In genomic region chr7:47670738-47671137, GRCh38 we compare ENCODE assay signal across 8 cellular contexts.
DNase-seq lines count a peak whose midpoint lies in the region; ATAC-seq and TF ChIP-seq lines count a peak whose summit lies in the region.
"Had no signal": no experiment of that assay in that cellular context is flagged by ENCODE, and none has a peak within 500 bp of the region (broad histone marks: within the 10 kb centered on the region; RNA-seq: fewer than 3 reads in every experiment).

No MANE protein-coding gene starts in this region.

- H3K27ac Mint-ChIP-seq in progenitor cell of endocrine pancreas (peak overlapping the region; percentile 13), Calu3 (ENCODE audit: unreplicated experiment) (no peak overlapping the region)

- no TSS peak for BruUV-seq in Calu3 (replicated peaks; lab: Mats Ljungman, UMichigan)

- DNase-seq in progenitor cell of endocrine pancreas (ENCODE audit: low spot score, unreplicated experiment) (no peak), middle frontal gyrus (ENCODE audit: extremely low spot score, low spot score) (no peak), Calu3 (no peak), HCEC 1CT (no peak)
- DNase-seq: stimulated activated CD4-positive, alpha-beta T cell treated with anti-CD3 and anti-CD28 coated beads, Interleukin-1b, Interleukin-23, amount 100 ng/mL, for 48 hours had no signal

- H3K36me3 Mint-ChIP-seq in progenitor cell of endocrine pancreas (ENCODE audit: insufficient read depth) (no peaks in the 10 kb centered on the region), Calu3 (ENCODE audit: insufficient read depth, unreplicated experiment) (peaks cover 5% of the 10 kb centered on the region)

- H3K9me3 Mint-ChIP-seq in progenitor cell of endocrine pancreas (ENCODE audit: low read depth) (peaks cover 5% of the 10 kb centered on the region), Calu3 (ENCODE audit: low read depth, unreplicated experiment) (no peaks in the 10 kb centered on the region)

- CTCF ChIA-PET in Calu3 (lab: Charles Lee), result interaction anchor here (0.7 kb wide), 1 partner anchor 806 kb away, joined by 4 read pairs; no protein-coding TSS in a partner anchor

- no peak for TF ChIP-seq CTCF in progenitor cell of endocrine pancreas (IDR thresholded peaks at IDR 0.05; ENCODE audit: unreplicated experiment)
- TF ChIP-seq CTCF in Calu3 (IDR thresholded peaks at IDR 0.05; ENCODE audit: unreplicated experiment), result no peak

- H3K27me3 Mint-ChIP-seq in progenitor cell of endocrine pancreas (no peaks in the 10 kb centered on the region), Calu3 (ENCODE audit: unreplicated experiment) (no peaks in the 10 kb centered on the region)

- ATAC-seq in GM19023 (IDR thresholded peaks at IDR 0.05; ENCODE audit: unreplicated experiment), result peak; percentile 79
- ATAC-seq in HG02571 (IDR thresholded peaks at IDR 0.05; ENCODE audit: unreplicated experiment), result peak; percentile 85
- peak; percentile 86 for ATAC-seq in HG03571 (IDR thresholded peaks at IDR 0.05; ENCODE audit: unreplicated experiment)

- H3K4me1 Mint-ChIP-seq in progenitor cell of endocrine pancreas (ENCODE audit: low read depth), result peaks cover 4% of the 10 kb centered on the region
- peaks cover 23% of the 10 kb centered on the region for H3K4me1 Mint-ChIP-seq in Calu3 (ENCODE audit: low read depth, unreplicated experiment)

- H3K4me3 Mint-ChIP-seq in progenitor cell of endocrine pancreas (ENCODE audit: low read depth) (no peak overlapping the region), Calu3 (ENCODE audit: low read depth, unreplicated experiment) (no peak overlapping the region)

- intact Hi-C loops in Calu3 (cut with micrococcal nuclease; ENCODE audit: unreplicated experiment), result no loop called here
